24 cellular contexts compared by ENCODE assay signal in genomic region chr1:230286166-230286889, GRCh38.
DNase-seq lines count a peak whose midpoint lies in the region; ATAC-seq, FAIRE-seq and TF ChIP-seq lines count a peak whose summit lies in the region.
"Had no signal": no experiment of that assay in that cellular context is flagged by ENCODE, and none has a peak within 500 bp of the region (broad histone marks: within the 10 kb centered on the region; RNA-seq: fewer than 3 reads in every experiment).

No MANE protein-coding gene starts in this region.

- DNase-seq in activated naive CD4-positive, alpha-beta T cell treated with anti-CD3 and anti-CD28 coated beads, Interleukin-2, amount 50 U/mL, for 72 hours (ENCODE audit: low spot score in 2 of 2), result no peak
- no peak for DNase-seq in activated naive CD4-positive, alpha-beta T cell treated with anti-CD3 and anti-CD28 coated beads for 36 hours
- no peak for DNase-seq in Panc1 (ENCODE audit: low read depth, low spot score)
- DNase-seq in kidney, result peak; percentile 52
- peak; percentile 40 for DNase-seq in sigmoid colon
- DNase-seq in NCI-H2029 treated with DMSO at 0.1 percent for 48 hours (lab: John Stamatoyannopoulos, UW), result no peak
- no peak for DNase-seq in stimulated activated CD4-positive, alpha-beta T cell treated with anti-CD3 and anti-CD28 coated beads, Interleukin-4, amount 100 ng/mL, for 24 hours
- no peak for DNase-seq in breast epithelium (ENCODE audit: low spot score in 2 of 2)
- DNase-seq: activated B cell treated with CpG ODN at 0.5 μM for 24 hours; activated CD8-positive, alpha-beta T cell treated with anti-CD3 and anti-CD28 coated beads, Interleukin-2, amount 10 ng/mL, durations not matched to agents 7 days and 5 days; activated naive CD4-positive, alpha-beta T cell; hippocampal formation; IMR-90; mammary epithelial cell; NCI-H1105 treated with DMSO at 0.1 percent for 48 hours; NCI-H2081 treated with DMSO at 0.1 percent for 48 hours; NCI-H446; substantia nigra had no signal

- in situ Hi-C loops in Panc1 (cut with HindIII; ENCODE audit: low pct_unique_long_range_greater_than_20kb, low sequenced_read_pairs), result no loop called here

- H3K9ac ChIP-seq in kidney (ENCODE audit: low read length in 2 of 2), result no peak overlapping the region
- H3K9ac ChIP-seq: BLaER1 treated with 17β-estradiol and CSF1 and Interleukin-3, amounts not matched to agents 10 nM and 100 nM had no signal

- H3K36me3 ChIP-seq in Panc1 (ENCODE audit: control insufficient read depth, insufficient read depth, low read length) (no peaks in the 10 kb centered on the region), kidney (ENCODE audit: control insufficient read depth in 1 of 2, insufficient read depth in 2 of 2, low read length in 2 of 2) (no peaks in the 10 kb centered on the region), sigmoid colon (no peaks in the 10 kb centered on the region), breast epithelium (no peaks in the 10 kb centered on the region)
- H3K36me3 ChIP-seq: right lobe of liver had no signal

- no peaks in the 10 kb centered on the region for H3K27me3 ChIP-seq in Panc1 (ENCODE audit: control insufficient read depth, insufficient read depth, low read length)
- H3K27me3 ChIP-seq in sigmoid colon, result peaks cover 0 to 7% (median 0%) of the 10 kb centered on the region in 3 donors
- H3K27me3 ChIP-seq in breast epithelium, result peaks cover 0 to 7% of the 10 kb centered on the region in 2 donors
- H3K27me3 ChIP-seq: BLaER1 treated with 17β-estradiol and CSF1 and Interleukin-3, amounts not matched to agents 10 nM and 100 nM; right lobe of liver had no signal

- intact Hi-C loops in activated naive CD4-positive, alpha-beta T cell treated with anti-CD3 and anti-CD28 coated beads for 36 hours (cut with micrococcal nuclease), result no loop called here
- intact Hi-C loops in Panc1 (cut with micrococcal nuclease; ENCODE audit: unreplicated experiment), result no loop called here
- intact Hi-C loops in kidney (cut with DNase I), result no loop called here
- intact Hi-C loops in sigmoid colon (cut with DNase I), result no loop called here
- intact Hi-C loops in breast epithelium (cut with DNase I; ENCODE audit: low total_unique reads), result loop anchor here (10.0 kb wide), 1 partner anchor 652 kb away; no protein-coding TSS in a partner anchor

- no TSS peak for BruUV-seq in Panc1 (replicated peaks; lab: Mats Ljungman, UMichigan)

- TF ChIP-seq CTCF in Panc1 (IDR thresholded peaks at IDR 0.05), result no peak
- TF ChIP-seq CTCF in kidney (IDR thresholded peaks at IDR 0.05; ENCODE audit: borderline replicate concordance, extremely low read depth, insufficient read depth), result no peak
- TF ChIP-seq CTCF in sigmoid colon (IDR thresholded peaks at IDR 0.05), result no peak
- no peak for TF ChIP-seq CTCF in breast epithelium (IDR thresholded peaks at IDR 0.05)

- no peak overlapping the region for H3K4me3 Mint-ChIP-seq in activated naive CD4-positive, alpha-beta T cell treated with anti-CD3 and anti-CD28 coated beads for 36 hours
- H3K4me3 Mint-ChIP-seq: activated B cell treated with CpG ODN at 0.5 μM for 24 hours; activated CD8-positive, alpha-beta T cell treated with anti-CD3 and anti-CD28 coated beads, Interleukin-2, amount 10 ng/mL, durations not matched to agents 7 days and 5 days; central memory CD8-positive, alpha-beta T cell; T-helper 2 cell treated with Interferon-gamma antibody and Interleukin-4, amounts not matched to agents 5 μg/mL and 100 μg/mL, for 36 hours had no signal

- CTCF ChIA-PET in activated naive CD4-positive, alpha-beta T cell treated with anti-CD3 and anti-CD28 coated beads for 36 hours (lab: Charles Lee), result no interaction called here
- CTCF ChIA-PET in Panc1 (lab: Charles Lee), result no interaction called here

- no peak for TF ChIP-seq POLR2A in sigmoid colon (IDR thresholded peaks at IDR 0.05)
- TF ChIP-seq POLR2A in breast epithelium (IDR thresholded peaks at IDR 0.05), result no peak

- POLR2A ChIA-PET in Panc1 (lab: Charles Lee), result no interaction called here

- no peaks in the 10 kb centered on the region for H3K9me3 ChIP-seq in Panc1 (ENCODE audit: control insufficient read depth, insufficient read depth, low read depth, low read length)
- no peaks in the 10 kb centered on the region for H3K9me3 ChIP-seq in kidney (ENCODE audit: control insufficient read depth in 1 of 2, low read length in 2 of 2)
- no peaks in the 10 kb centered on the region for H3K9me3 ChIP-seq in sigmoid colon
- H3K9me3 ChIP-seq in breast epithelium, result no peaks in the 10 kb centered on the region
- H3K9me3 ChIP-seq: BLaER1 treated with 17β-estradiol and CSF1 and Interleukin-3, amounts not matched to agents 10 nM and 100 nM; right lobe of liver had no signal

- H3K4me3 ChIP-seq in Panc1 (ENCODE audit: low read depth in 2 of 2, low read length in 2 of 2) (no peak overlapping the region), kidney (ENCODE audit: low read length in 2 of 2) (no peak overlapping the region), sigmoid colon (no peak overlapping the region), breast epithelium (no peak overlapping the region)
- H3K4me3 ChIP-seq: BLaER1 treated with 17β-estradiol and CSF1 and Interleukin-3, amounts not matched to agents 10 nM and 100 nM; right lobe of liver; SK-N-MC had no signal

- ATAC-seq in activated naive CD4-positive, alpha-beta T cell treated with anti-CD3 and anti-CD28 coated beads, Interleukin-2, amount 50 U/mL, for 72 hours, result no peak
- ATAC-seq in Panc1, result 0 out of 2 replicates have a peak, but pooled peaks have one; percentile 20
- ATAC-seq: activated CD8-positive, alpha-beta T cell treated with anti-CD3 and anti-CD28 coated beads, Interleukin-2, amount 10 ng/mL, durations not matched to agents 7 days and 5 days had no signal

- H3K9me3 Mint-ChIP-seq in activated naive CD4-positive, alpha-beta T cell treated with anti-CD3 and anti-CD28 coated beads, Interleukin-2, amount 50 U/mL, for 72 hours, result no peaks in the 10 kb centered on the region
- no peaks in the 10 kb centered on the region for H3K9me3 Mint-ChIP-seq in activated naive CD4-positive, alpha-beta T cell treated with anti-CD3 and anti-CD28 coated beads for 36 hours
- H3K9me3 Mint-ChIP-seq: activated B cell treated with CpG ODN at 0.5 μM for 24 hours; central memory CD8-positive, alpha-beta T cell; T-helper 2 cell treated with Interferon-gamma antibody and Interleukin-4, amounts not matched to agents 5 μg/mL and 100 μg/mL, for 36 hours had no signal

- H3K27ac ChIP-seq in Panc1 (ENCODE audit: low read length) (no peak overlapping the region), kidney (ENCODE audit: low read depth in 2 of 2, low read length in 2 of 2) (no peak overlapping the region), sigmoid colon (no peak overlapping the region), breast epithelium (no peak overlapping the region)
- H3K27ac ChIP-seq: BLaER1 treated with 17β-estradiol and CSF1 and Interleukin-3, amounts not matched to agents 10 nM and 100 nM; right lobe of liver; SK-N-MC had no signal

- H3K4me1 Mint-ChIP-seq in activated naive CD4-positive, alpha-beta T cell treated with anti-CD3 and anti-CD28 coated beads for 36 hours (ENCODE audit: low read depth), result peaks cover 9% of the 10 kb centered on the region

- H3K4me1 ChIP-seq in Panc1 (ENCODE audit: control insufficient read depth, insufficient read depth, low read length) (no peaks in the 10 kb centered on the region), kidney (ENCODE audit: control insufficient read depth in 1 of 2, insufficient read depth in 1 of 2, low read depth in 1 of 2, low read length in 2 of 2) (no peaks in the 10 kb centered on the region), sigmoid colon (peaks cover 0 to 12% (median 10%) of the 10 kb centered on the region in 4 donors), breast epithelium (no peaks in the 10 kb centered on the region)
- H3K4me1 ChIP-seq: right lobe of liver had no signal

- H3K27me3 Mint-ChIP-seq in activated naive CD4-positive, alpha-beta T cell treated with anti-CD3 and anti-CD28 coated beads for 36 hours (ENCODE audit: low read depth), result no peaks in the 10 kb centered on the region
- H3K27me3 Mint-ChIP-seq: activated B cell treated with CpG ODN at 0.5 μM for 24 hours had no signal

- TF ChIP-seq EP300 in sigmoid colon (IDR thresholded peaks at IDR 0.05), result no peak

- no peak for FAIRE-seq in kidney (lab: Jason Lieb, UNC)
- FAIRE-seq: GM19239 had no signal

- H3K36me3 Mint-ChIP-seq in activated naive CD4-positive, alpha-beta T cell treated with anti-CD3 and anti-CD28 coated beads, Interleukin-2, amount 50 U/mL, for 72 hours, result no peaks in the 10 kb centered on the region
- peaks cover 1% of the 10 kb centered on the region for H3K36me3 Mint-ChIP-seq in activated naive CD4-positive, alpha-beta T cell treated with anti-CD3 and anti-CD28 coated beads for 36 hours (ENCODE audit: low read depth)

- WGBS in sigmoid colon, 2 donors, result 92% methylated on average over 21 of the region's 21 CpGs

- peak overlapping the region; percentile 48 to 79 for H3K27ac Mint-ChIP-seq in activated naive CD4-positive, alpha-beta T cell treated with anti-CD3 and anti-CD28 coated beads, Interleukin-2, amount 50 U/mL, for 72 hours
- no peak overlapping the region for H3K27ac Mint-ChIP-seq in activated naive CD4-positive, alpha-beta T cell treated with anti-CD3 and anti-CD28 coated beads for 36 hours
- H3K27ac Mint-ChIP-seq: activated B cell treated with CpG ODN at 0.5 μM for 24 hours; activated CD8-positive, alpha-beta T cell treated with anti-CD3 and anti-CD28 coated beads, Interleukin-2, amount 10 ng/mL, durations not matched to agents 7 days and 5 days; T-helper 2 cell treated with Interferon-gamma antibody and Interleukin-4, amounts not matched to agents 5 μg/mL and 100 μg/mL, for 36 hours had no signal

Comparison
In these comparisons a context has a peak if more than half of its experiments do, and no peak if none do; other contexts are left out.
1. DNase-seq: peak in kidney (single experiment) and sigmoid colon (single experiment); none in activated naive CD4-positive, alpha-beta T cell treated with anti-CD3 and anti-CD28 coated beads, Interleukin-2, amount 50 U/mL, for 72 hours (0 of 2), activated naive CD4-positive, alpha-beta T cell treated with anti-CD3 and anti-CD28 coated beads for 36 hours (single experiment), Panc1 (single experiment), NCI-H2029 treated with DMSO at 0.1 percent for 48 hours (single experiment), stimulated activated CD4-positive, alpha-beta T cell treated with anti-CD3 and anti-CD28 coated beads, Interleukin-4, amount 100 ng/mL, for 24 hours (single experiment) and breast epithelium (0 of 2).